In genomic region chr4:146524663-146525062, GRCh38 we compare ENCODE assay signal across 34 cellular contexts.
"Had no signal": no experiment of that assay in that cellular context is flagged by ENCODE, and none has a peak within 500 bp of the region (broad histone marks: within the 10 kb centered on the region; RNA-seq: fewer than 3 reads in every experiment).

No MANE protein-coding gene starts in this region.

- H3K4me3 ChIP-seq: adrenal gland, body of pancreas, breast epithelium, cardiac muscle cell had no signal

- DNase-seq: activated B cell treated with CpG ODN at 0.5 μM for 24 hours; activated CD4-positive, alpha-beta memory T cell treated with anti-CD3 and anti-CD28 coated beads for 36 hours; activated CD4-positive, alpha-beta T cell treated with anti-CD3 and anti-CD28 coated beads for 4 hours; activated CD4-positive, alpha-beta T cell treated with anti-CD3 and anti-CD28 coated beads, Interleukin-2, amount 10 ng/mL, durations not matched to agents 24 days and 14 days; activated CD4-positive, alpha-beta T cell treated with anti-CD3 and anti-CD28 coated beads, Interleukin-2, amount 50 U/mL, for 1 hour; activated CD4-positive, alpha-beta T cell treated with anti-CD3 and anti-CD28 coated beads, Interleukin-2, amount 50 U/mL, for 4 hours; activated CD4-positive, CD25-positive, alpha-beta regulatory T cell treated with anti-CD3 and anti-CD28 coated beads, Interleukin-2, amount 50 U/mL, for 72 hours; activated CD8-positive, alpha-beta memory T cell treated with anti-CD3 and anti-CD28 coated beads, Interleukin-2, amount 50 U/mL, for 4 hours; activated CD8-positive, alpha-beta T cell treated with anti-CD3 and anti-CD28 coated beads for 36 hours; activated effector memory CD4-positive, alpha-beta T cell treated with anti-CD3 and anti-CD28 coated beads, Interleukin-2, amount 50 U/mL, for 16 hours; activated gamma-delta T cell treated with Interleukin-2 at 50 U/mL for 16 hours; activated naive CD4-positive, alpha-beta T cell; activated naive CD4-positive, alpha-beta T cell treated with anti-CD3 and anti-CD28 coated beads for 36 hours; activated naive CD4-positive, alpha-beta T cell treated with anti-CD3 and anti-CD28 coated beads, Interleukin-2, amount 50 U/mL, for 16 hours; activated naive CD8-positive, alpha-beta T cell treated with anti-CD3 and anti-CD28 coated beads for 36 hours; activated T-cell treated with anti-CD3 and anti-CD28 coated beads for 4 hours; activated T-cell treated with anti-CD3 and anti-CD28 coated beads, Interleukin-2, amount 50 U/mL, for 1 hour; activated T-cell treated with anti-CD3 and anti-CD28 coated beads, Interleukin-2, amount 50 U/mL, for 4 hours; activated T-cell treated with anti-CD3 and anti-CD28 coated beads, Interleukin-2, amount 50 U/mL, for 72 hours; adrenal gland; amniotic stem cell; aorta; body of pancreas; brain microvascular endothelial cell; caudate nucleus; cerebellar nuclear complex; T-helper 1 cell; T-helper 2 cell; T-helper 9 cell had no signal

- H3K27ac ChIP-seq: adrenal gland, body of pancreas, brain microvascular endothelial cell, breast epithelium, cardiac muscle cell, VCaP had no signal

- ATAC-seq: activated CD8-positive, alpha-beta T cell treated with anti-CD3 and anti-CD28 coated beads for 36 hours; activated naive CD4-positive, alpha-beta T cell treated with anti-CD3 and anti-CD28 coated beads, Interleukin-2, amount 50 U/mL, for 72 hours; activated T-cell treated with anti-CD3 and anti-CD28 coated beads, Interleukin-2, amount 50 U/mL, for 4 hours; activated T-cell treated with anti-CD3 and anti-CD28 coated beads, Interleukin-2, amount 50 U/mL, for 72 hours; activated T-helper 17 cell treated with anti-CD3 and anti-CD28 coated beads, Interleukin-2, amount 50 U/mL, for 72 hours; body of pancreas had no signal
